29 cellular contexts compared by ENCODE assay signal in the genomic region with DNA sequence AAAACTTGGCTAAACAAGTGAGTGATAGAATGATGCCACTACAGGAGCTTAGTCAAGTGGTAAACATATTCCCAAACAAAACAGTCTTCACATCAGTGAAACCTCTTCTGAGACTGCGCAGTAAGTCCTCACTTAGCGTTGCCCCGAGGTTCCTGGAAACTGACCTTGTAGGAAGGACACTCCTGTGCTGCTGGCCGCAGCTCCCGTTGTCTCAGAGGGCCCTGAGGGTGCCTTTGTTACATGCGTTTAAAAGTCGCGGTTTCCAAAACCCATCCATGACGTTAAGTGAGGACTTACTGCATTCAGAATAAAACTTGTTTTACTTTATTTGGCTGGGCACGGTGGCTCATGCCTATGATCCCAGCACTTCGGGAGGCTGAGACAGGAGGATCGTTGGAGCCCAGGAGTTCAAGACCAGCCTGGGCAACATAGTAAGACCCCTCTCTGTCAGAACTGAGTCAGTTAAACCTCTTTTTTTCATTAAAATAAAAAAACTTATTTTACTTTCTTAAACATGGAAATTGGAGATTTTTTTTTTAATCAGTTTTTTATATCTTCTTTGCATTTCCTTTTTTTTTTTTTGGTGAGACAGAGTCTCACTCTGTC. TPM values are rescaled to one million over a fixed set of nuclear protein-coding genes. Genes with fewer than 3 reads are reported as not detected.
DNase-seq lines count a peak whose midpoint lies in the region; ATAC-seq and TF ChIP-seq lines count a peak whose summit lies in the region.
"Had no signal": no experiment of that assay in that cellular context is flagged by ENCODE, and none has a peak within 500 bp of the region (broad histone marks: within the 10 kb centered on the region; RNA-seq: fewer than 3 reads in every experiment).

No MANE protein-coding gene starts in this region.

- peak overlapping the region; percentile 58 for H3K4me3 Mint-ChIP-seq in activated naive CD8-positive, alpha-beta T cell treated with anti-CD3 and anti-CD28 coated beads, Interleukin-2, amount 10 ng/mL, durations not matched to agents 7 days and 5 days
- H3K4me3 Mint-ChIP-seq in activated naive CD8-positive, alpha-beta T cell treated with anti-CD3 and anti-CD28 coated beads, Interleukin-2, amount 50 U/mL, for 24 hours: no peak overlapping the region
- H3K4me3 Mint-ChIP-seq in central memory CD8-positive, alpha-beta T cell: no peak overlapping the region
- H3K4me3 Mint-ChIP-seq in endothelial cell (ENCODE audit: unreplicated experiment): no peak overlapping the region
- H3K4me3 Mint-ChIP-seq: activated T-cell treated with anti-CD3 and anti-CD28 coated beads, Interleukin-2, amount 50 U/mL, for 72 hours; memory B cell had no signal

- CTCF ChIA-PET in HEK293 (lab: Yijun Ruan, JAX): no interaction called here

- POLR2A ChIA-PET in activated naive CD8-positive, alpha-beta T cell treated with anti-CD3 and anti-CD28 coated beads, Interleukin-2, amount 10 ng/mL, durations not matched to agents 7 days and 5 days (lab: Charles Lee): interaction anchor here (0.8 to 4.2 kb wide), 6 partner anchors 12 to 212 kb away, joined by 3 to 32 read pairs (median 14); a partner anchor contains a TSS
- POLR2A ChIA-PET in HEK293 (lab: Yijun Ruan, JAX): no interaction called here

- H4K91ac ChIP-seq in neuronal stem cell (ENCODE audit: low read depth, low read length, poor library complexity): no peak overlapping the region

- H3K18ac ChIP-seq in neuronal stem cell (ENCODE audit: low read length): no peak overlapping the region

- no peak overlapping the region for H2BK5ac ChIP-seq in neuronal stem cell (ENCODE audit: low read length)

- no peak overlapping the region for H3K9ac ChIP-seq in neuronal stem cell (ENCODE audit: low read depth, low read length, poor library complexity)

- H2AK5ac ChIP-seq in neuronal stem cell (ENCODE audit: low read depth, low read length): no peak overlapping the region

- peaks cover 2% of the 10 kb centered on the region for H3K79me1 ChIP-seq in neuronal stem cell (ENCODE audit: low read depth, low read length)

- H3K27me3 ChIP-seq in psoas muscle (ENCODE audit: insufficient read depth in 3 of 3, low read length in 2 of 3) (no peaks in the 10 kb centered on the region), neuronal stem cell (ENCODE audit: control insufficient read depth in 3 of 3, insufficient read depth in 3 of 3, low read depth in 1 of 3, low read length in 3 of 3) (no peaks in the 10 kb centered on the region)
- H3K27me3 ChIP-seq: heart left ventricle, SJCRH30, testis, vagina had no signal

- TF ChIP-seq CTCF in HEK293 (tag by site-specific recombination; IDR thresholded peaks at IDR 0.05) (no peak), psoas muscle (IDR thresholded peaks at IDR 0.05) (no peak), endothelial cell (IDR thresholded peaks at IDR 0.05; ENCODE audit: unreplicated experiment) (no peak)

- peak overlapping the region; percentile 89 for H3K27ac Mint-ChIP-seq in activated naive CD8-positive, alpha-beta T cell treated with anti-CD3 and anti-CD28 coated beads, Interleukin-2, amount 10 ng/mL, durations not matched to agents 7 days and 5 days
- H3K27ac Mint-ChIP-seq in activated naive CD8-positive, alpha-beta T cell treated with anti-CD3 and anti-CD28 coated beads, Interleukin-2, amount 50 U/mL, for 24 hours: no peak overlapping the region
- peak overlapping the region; percentile 79 for H3K27ac Mint-ChIP-seq in central memory CD8-positive, alpha-beta T cell (ENCODE audit: low read depth)
- H3K27ac Mint-ChIP-seq in endothelial cell (ENCODE audit: unreplicated experiment): no peak overlapping the region
- H3K27ac Mint-ChIP-seq: activated T-cell treated with anti-CD3 and anti-CD28 coated beads, Interleukin-2, amount 50 U/mL, for 72 hours; memory B cell had no signal

- no peak for ATAC-seq in activated naive CD8-positive, alpha-beta T cell treated with anti-CD3 and anti-CD28 coated beads, Interleukin-2, amount 10 ng/mL, durations not matched to agents 7 days and 5 days (ENCODE audit: low read depth)
- ATAC-seq in activated naive CD8-positive, alpha-beta T cell treated with anti-CD3 and anti-CD28 coated beads, Interleukin-2, amount 50 U/mL, for 24 hours: no peak
- no peak for ATAC-seq in central memory CD8-positive, alpha-beta T cell (replicated peaks; ENCODE audit: extremely low read depth, poor library complexity, severe bottlenecking)
- ATAC-seq in psoas muscle: no peak
- ATAC-seq: A549; activated T-cell treated with anti-CD3 and anti-CD28 coated beads, Interleukin-2, amount 50 U/mL, for 72 hours; HCT116; heart left ventricle; stimulated activated naive CD8-positive, alpha-beta T cell treated with anti-CD3 and anti-CD28 coated beads, Interleukin-15, Interleukin-2, amounts not matched to agents 100 U/mL and 50 U/mL, for 24 hours had no signal

- no peak overlapping the region for H3K4me2 ChIP-seq in neuronal stem cell (ENCODE audit: insufficient read depth, low read length, poor library complexity, severe bottlenecking)
- H3K4me2 ChIP-seq: A549 had no signal

- no peak overlapping the region for H3K4me3 ChIP-seq in HEK293 (ENCODE audit: low read depth, low read length)
- no peak overlapping the region for H3K4me3 ChIP-seq in psoas muscle
- H3K4me3 ChIP-seq in neuronal stem cell (ENCODE audit: low read length in 2 of 2): no peak overlapping the region
- H3K4me3 ChIP-seq: A549, heart left ventricle, SJCRH30, skin epidermis, testis, vagina had no signal

- no peak overlapping the region for H2BK12ac ChIP-seq in neuronal stem cell (ENCODE audit: low read length)

- H3K4me1 Mint-ChIP-seq in activated naive CD8-positive, alpha-beta T cell treated with anti-CD3 and anti-CD28 coated beads, Interleukin-2, amount 10 ng/mL, durations not matched to agents 7 days and 5 days: peaks cover 21% of the 10 kb centered on the region
- H3K4me1 Mint-ChIP-seq in activated naive CD8-positive, alpha-beta T cell treated with anti-CD3 and anti-CD28 coated beads, Interleukin-2, amount 50 U/mL, for 24 hours: peaks cover 22% of the 10 kb centered on the region
- peaks cover 24% of the 10 kb centered on the region for H3K4me1 Mint-ChIP-seq in central memory CD8-positive, alpha-beta T cell
- peaks cover 7% of the 10 kb centered on the region for H3K4me1 Mint-ChIP-seq in endothelial cell (ENCODE audit: unreplicated experiment)
- H3K4me1 Mint-ChIP-seq: memory B cell had no signal

- H3K23ac ChIP-seq in neuronal stem cell (ENCODE audit: low read depth, low read length, poor library complexity): no peak overlapping the region

- no peak overlapping the region for H2AFZ ChIP-seq in neuronal stem cell (ENCODE audit: low read length)

- no peak overlapping the region for H2BK15ac ChIP-seq in neuronal stem cell (ENCODE audit: low read length)

- WGBS in psoas muscle, 3 donors: 90 to 92% (median 91%) methylated on average over 12 of the region's 12 CpGs
- no CpG with 5 or more reads among the region's 12 CpGs for WGBS in neuronal stem cell (ENCODE audit: extremely low coverage in 2 of 2, insufficient read length in 2 of 2, insufficient replicate concordance in 1 of 2), 2 donors

- H4K8ac ChIP-seq in neuronal stem cell (ENCODE audit: low read depth, low read length): no peak overlapping the region

- DNase-seq in activated naive CD8-positive, alpha-beta T cell treated with anti-CD3 and anti-CD28 coated beads, Interleukin-2, amount 10 ng/mL, durations not matched to agents 7 days and 5 days: no peak
- DNase-seq in activated naive CD8-positive, alpha-beta T cell treated with anti-CD3 and anti-CD28 coated beads, Interleukin-2, amount 50 U/mL, for 24 hours: no peak
- no peak for DNase-seq in central memory CD8-positive, alpha-beta T cell (ENCODE audit: low spot score in 2 of 2)
- peak in 1 of 2 donors; percentile 8 for DNase-seq in psoas muscle
- no peak for DNase-seq in endothelial cell (ENCODE audit: low spot score)
- DNase-seq in HK-2 (ENCODE audit: unreplicated experiment): no peak
- no peak for DNase-seq in neuronal stem cell (ENCODE audit: low spot score)
- DNase-seq: activated CD4-positive, alpha-beta T cell treated with anti-CD3 and anti-CD28 coated beads for 1 hour; activated naive CD4-positive, alpha-beta T cell; activated T-cell treated with anti-CD3 and anti-CD28 coated beads, Interleukin-2, amount 50 U/mL, for 72 hours; AML-193; amniotic stem cell; Caco-2; effector CD4-positive, alpha-beta T cell; KBM-7; MM.1S; NCI-H2081; NCI-H226; nucleus accumbens; SJCRH30; stimulated activated naive CD8-positive, alpha-beta T cell treated with anti-CD3 and anti-CD28 coated beads, Interleukin-15, Interleukin-2, amounts not matched to agents 100 U/mL and 50 U/mL, for 24 hours; testis had no signal

- H2BK120ac ChIP-seq in neuronal stem cell (ENCODE audit: low read depth, low read length): no peak overlapping the region

- H3K9me3 ChIP-seq in HEK293 (ENCODE audit: control insufficient read depth, insufficient read depth, low read depth, low read length): no peaks in the 10 kb centered on the region
- no peaks in the 10 kb centered on the region for H3K9me3 ChIP-seq in psoas muscle
- peaks cover 0 to 2% of the 10 kb centered on the region in 2 donors for H3K9me3 ChIP-seq in neuronal stem cell (replicated peaks in 1 of 2; ENCODE audit: control insufficient read depth in 2 of 2, insufficient read depth in 1 of 2, low read depth in 1 of 2, low read length in 2 of 2)
- H3K9me3 ChIP-seq: A549, Caco-2, heart left ventricle, SJCRH30, testis, vagina had no signal

- H3K27ac ChIP-seq in HEK293 (ENCODE audit: extremely low read depth, low read depth, low read length) (no peak overlapping the region), psoas muscle (peak overlapping the region; percentile 0), neuronal stem cell (replicated peaks; ENCODE audit: low read length) (no peak overlapping the region)
- H3K27ac ChIP-seq: A549, heart left ventricle, SJCRH30, skin epidermis, testis, vagina had no signal

- H3K9me3 Mint-ChIP-seq in activated naive CD8-positive, alpha-beta T cell treated with anti-CD3 and anti-CD28 coated beads, Interleukin-2, amount 10 ng/mL, durations not matched to agents 7 days and 5 days: no peaks in the 10 kb centered on the region
- H3K9me3 Mint-ChIP-seq in activated naive CD8-positive, alpha-beta T cell treated with anti-CD3 and anti-CD28 coated beads, Interleukin-2, amount 50 U/mL, for 24 hours: no peaks in the 10 kb centered on the region
- H3K9me3 Mint-ChIP-seq in central memory CD8-positive, alpha-beta T cell: no peaks in the 10 kb centered on the region
- H3K9me3 Mint-ChIP-seq in endothelial cell (ENCODE audit: unreplicated experiment): no peaks in the 10 kb centered on the region
- H3K9me3 Mint-ChIP-seq: activated T-cell treated with anti-CD3 and anti-CD28 coated beads, Interleukin-2, amount 50 U/mL, for 72 hours; memory B cell had no signal

- H3K4me1 ChIP-seq in HEK293 (ENCODE audit: control insufficient read depth, insufficient read depth, low read length) (no peaks in the 10 kb centered on the region), psoas muscle (no peaks in the 10 kb centered on the region), neuronal stem cell (ENCODE audit: control insufficient read depth in 2 of 2, insufficient read depth in 1 of 2, low read depth in 1 of 2, low read length in 2 of 2) (peaks cover 2 to 3% of the 10 kb centered on the region in 2 donors)
- H3K4me1 ChIP-seq: A549, Caco-2, heart left ventricle, SJCRH30, testis, vagina had no signal

- no peak overlapping the region for H3K14ac ChIP-seq in neuronal stem cell (ENCODE audit: low read length)

- intact Hi-C loops in psoas muscle (cut with DNase I): loop anchor here in 1 of 2 donors (10.0 kb wide), 1 partner anchor 178 kb away; no protein-coding TSS in a partner anchor

- H3K36me3 ChIP-seq in HEK293 (ENCODE audit: control insufficient read depth in 2 of 2, insufficient read depth in 1 of 2, low read length in 2 of 2) (peaks cover 15 to 83% of the 10 kb centered on the region in 2 experiments), psoas muscle (ENCODE audit: insufficient read depth in 1 of 2, low read depth in 1 of 2) (peaks cover 17 to 95% of the 10 kb centered on the region in 2 donors), neuronal stem cell (replicated peaks in 1 of 2; ENCODE audit: control insufficient read depth in 2 of 2, insufficient read depth in 2 of 2, low read length in 2 of 2) (peaks cover 30 to 80% of the 10 kb centered on the region in 2 donors)

- no peak overlapping the region for H3K4ac ChIP-seq in neuronal stem cell (ENCODE audit: low read length)

- H3K36me3 Mint-ChIP-seq in activated naive CD8-positive, alpha-beta T cell treated with anti-CD3 and anti-CD28 coated beads, Interleukin-2, amount 10 ng/mL, durations not matched to agents 7 days and 5 days: peaks cover 13% of the 10 kb centered on the region
- H3K36me3 Mint-ChIP-seq in activated naive CD8-positive, alpha-beta T cell treated with anti-CD3 and anti-CD28 coated beads, Interleukin-2, amount 50 U/mL, for 24 hours (ENCODE audit: low read depth): peaks cover 18% of the 10 kb centered on the region
- H3K36me3 Mint-ChIP-seq in central memory CD8-positive, alpha-beta T cell (ENCODE audit: insufficient read depth): peaks cover 19% of the 10 kb centered on the region
- peaks cover 20% of the 10 kb centered on the region for H3K36me3 Mint-ChIP-seq in endothelial cell (ENCODE audit: low read depth, unreplicated experiment)

- no peaks in the 10 kb centered on the region for H3K27me3 Mint-ChIP-seq in activated naive CD8-positive, alpha-beta T cell treated with anti-CD3 and anti-CD28 coated beads, Interleukin-2, amount 10 ng/mL, durations not matched to agents 7 days and 5 days
- H3K27me3 Mint-ChIP-seq in activated naive CD8-positive, alpha-beta T cell treated with anti-CD3 and anti-CD28 coated beads, Interleukin-2, amount 50 U/mL, for 24 hours: no peaks in the 10 kb centered on the region
- no peaks in the 10 kb centered on the region for H3K27me3 Mint-ChIP-seq in central memory CD8-positive, alpha-beta T cell
- peaks cover 1% of the 10 kb centered on the region for H3K27me3 Mint-ChIP-seq in endothelial cell (ENCODE audit: unreplicated experiment)
- H3K27me3 Mint-ChIP-seq: memory B cell had no signal

RNA-seq across cellular contexts. Expression of a gene that starts 36.0 kb away (rescaled TPM):
- 10 to 100 TPM; 78.7 to 78.8 TPM for total RNA-seq in activated naive CD8-positive, alpha-beta T cell treated with anti-CD3 and anti-CD28 coated beads, Interleukin-2, amount 10 ng/mL, durations not matched to agents 7 days and 5 days
- total RNA-seq in psoas muscle (10 to 100 TPM in 3 of 4 donors, 1 to 10 TPM in 1; 8.9 to 12.2 (median 11.7) TPM), endothelial cell (ENCODE audit: unreplicated experiment) (80.2 TPM)
- 10 to 100 TPM in 1 of 3 donors, 1 to 10 TPM in 2; 7.3 to 11.0 (median 9.2) TPM for polyA plus RNA-seq in psoas muscle
- polyA plus RNA-seq in neuronal stem cell (2013, experiment 1 of 2): 24.0 TPM
- 24.5 TPM for polyA plus RNA-seq in neuronal stem cell (2013, experiment 2 of 2)

Comparison
In these comparisons a context has a peak if more than half of its experiments do, and no peak if none do; other contexts are left out.
1. H3K27ac Mint-ChIP-seq: peak in activated naive CD8-positive, alpha-beta T cell treated with anti-CD3 and anti-CD28 coated beads, Interleukin-2, amount 10 ng/mL, durations not matched to agents 7 days and 5 days (single experiment) and central memory CD8-positive, alpha-beta T cell (single experiment); none in activated naive CD8-positive, alpha-beta T cell treated with anti-CD3 and anti-CD28 coated beads, Interleukin-2, amount 50 U/mL, for 24 hours (single experiment) and endothelial cell (single experiment).